In the genomic region with DNA sequence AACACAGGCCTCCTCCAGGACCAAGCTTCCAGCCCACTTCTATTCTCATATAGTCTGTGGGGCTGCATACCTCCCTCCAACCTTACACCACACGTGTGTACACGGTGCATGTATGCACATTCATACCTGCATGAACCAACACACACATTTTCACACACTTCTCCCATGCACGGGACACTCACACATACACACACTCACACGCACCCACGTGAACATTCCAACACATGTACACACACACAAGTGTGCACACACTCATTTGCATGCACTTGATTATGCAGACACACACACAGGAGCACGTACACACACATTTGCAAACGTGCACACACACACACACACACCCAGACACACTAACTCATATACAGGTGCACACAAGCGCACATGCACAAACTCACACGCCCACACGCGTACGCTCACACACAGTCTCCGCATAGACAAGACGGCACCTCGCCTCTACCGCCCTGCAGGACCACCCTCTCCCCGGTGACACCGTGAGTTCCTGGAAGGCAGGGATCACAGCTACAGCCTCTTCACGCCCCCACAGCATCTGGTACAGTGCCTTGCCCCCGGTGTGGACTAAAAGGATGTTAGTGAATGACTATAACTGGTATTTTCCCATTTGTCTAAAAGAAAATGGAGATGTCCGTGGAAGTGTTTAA, we compare ENCODE assay signal across 27 cellular contexts.
A peak's percentile ranks its signal among the peaks of the same experiment; 100 is the strongest.
DNase-seq lines count a peak whose midpoint lies in the region; ATAC-seq and TF ChIP-seq lines count a peak whose summit lies in the region.
"Had no signal": no experiment of that assay in that cellular context is flagged by ENCODE, and none has a peak within 500 bp of the region (broad histone marks: within the 10 kb centered on the region; RNA-seq: fewer than 3 reads in every experiment).

No MANE protein-coding gene starts in this region.

- H3K4me1 Mint-ChIP-seq in endodermal cell (peaks cover 8% of the 10 kb centered on the region), osteocyte (ENCODE audit: unreplicated experiment) (no peaks in the 10 kb centered on the region)
- H3K4me1 Mint-ChIP-seq in activated CD4-positive, alpha-beta T cell treated with anti-CD3 and anti-CD28 coated beads, Interleukin-2, amount 10 ng/mL, durations not matched to agents 7 days and 5 days = no peaks in the 10 kb centered on the region
- H3K4me1 Mint-ChIP-seq: B cell had no signal

- H3K4me1 ChIP-seq in SK-N-SH (ENCODE audit: control insufficient read depth in 1 of 2, insufficient read depth in 2 of 2, low read depth in 1 of 2, low read length in 1 of 2) (no peaks in the 10 kb centered on the region; a peak in 1 of 4 replicates), endodermal cell (ENCODE audit: control insufficient read depth, insufficient read depth, low read length) (no peaks in the 10 kb centered on the region), vagina (no peaks in the 10 kb centered on the region), adrenal gland (replicated peaks in 1 of 2) (no peaks in the 10 kb centered on the region)

- H3K36me3 Mint-ChIP-seq in endodermal cell (ENCODE audit: low read depth) = no peaks in the 10 kb centered on the region
- no peaks in the 10 kb centered on the region for H3K36me3 Mint-ChIP-seq in osteocyte (ENCODE audit: unreplicated experiment)
- H3K36me3 Mint-ChIP-seq in activated CD4-positive, alpha-beta T cell treated with anti-CD3 and anti-CD28 coated beads, Interleukin-2, amount 10 ng/mL, durations not matched to agents 7 days and 5 days (ENCODE audit: low read depth) = peaks cover 4% of the 10 kb centered on the region
- H3K36me3 Mint-ChIP-seq: CD8-positive, alpha-beta T cell had no signal

- H3K27ac Mint-ChIP-seq in endodermal cell = no peak overlapping the region
- no peak overlapping the region for H3K27ac Mint-ChIP-seq in osteocyte (ENCODE audit: unreplicated experiment)
- H3K27ac Mint-ChIP-seq in activated CD4-positive, alpha-beta T cell treated with anti-CD3 and anti-CD28 coated beads, Interleukin-2, amount 10 ng/mL, durations not matched to agents 7 days and 5 days = no peak overlapping the region
- H3K27ac Mint-ChIP-seq: B cell; CD8-positive, alpha-beta T cell had no signal

- POLR2A ChIA-PET in SK-N-SH (lab: Yijun Ruan, JAX) = no interaction called here
- POLR2A ChIA-PET in activated CD4-positive, alpha-beta T cell treated with anti-CD3 and anti-CD28 coated beads, Interleukin-2, amount 10 ng/mL, durations not matched to agents 7 days and 5 days (lab: Charles Lee) = no interaction called here

- no peak for TF ChIP-seq POLR2A in vagina (IDR thresholded peaks at IDR 0.05)
- TF ChIP-seq POLR2A in adrenal gland (IDR thresholded peaks at IDR 0.05) = no peak

- TF ChIP-seq CTCF in SK-N-SH (IDR thresholded peaks at IDR 0.05) (no peak), endodermal cell (conservative IDR thresholded peaks at IDR 0.05) (no peak), osteocyte (IDR thresholded peaks at IDR 0.05) (no peak), vagina (IDR thresholded peaks at IDR 0.05) (no peak), adrenal gland (IDR thresholded peaks at IDR 0.05) (no peak)

- H3K9me3 Mint-ChIP-seq in endodermal cell (peaks cover 9% of the 10 kb centered on the region), osteocyte (ENCODE audit: unreplicated experiment) (peaks cover 30% of the 10 kb centered on the region)
- peaks cover 30% of the 10 kb centered on the region for H3K9me3 Mint-ChIP-seq in activated CD4-positive, alpha-beta T cell treated with anti-CD3 and anti-CD28 coated beads, Interleukin-2, amount 10 ng/mL, durations not matched to agents 7 days and 5 days

- TF ChIP-seq EP300 in SK-N-SH (IDR thresholded peaks at IDR 0.05; ENCODE audit: borderline replicate concordance in 1 of 2, low read depth in 1 of 2, low read length in 1 of 2) = no peak

- H3K27me3 ChIP-seq in SK-N-SH (ENCODE audit: insufficient read depth) (no peaks in the 10 kb centered on the region), endodermal cell (ENCODE audit: control insufficient read depth, insufficient read depth, low read length, poor library complexity, severe bottlenecking) (no peaks in the 10 kb centered on the region), vagina (peaks cover 4% of the 10 kb centered on the region), adrenal gland (no peaks in the 10 kb centered on the region)

- no peak for ATAC-seq in SK-N-SH treated with all-trans-retinoic acid at 6 μM for 48 hours
- ATAC-seq: CD8-positive, alpha-beta T cell; HCT116; K562 had no signal

- H3K27me3 Mint-ChIP-seq in endodermal cell (ENCODE audit: insufficient read depth) (peaks cover 4% of the 10 kb centered on the region), osteocyte (ENCODE audit: unreplicated experiment) (no peaks in the 10 kb centered on the region)
- no peaks in the 10 kb centered on the region for H3K27me3 Mint-ChIP-seq in activated CD4-positive, alpha-beta T cell treated with anti-CD3 and anti-CD28 coated beads, Interleukin-2, amount 10 ng/mL, durations not matched to agents 7 days and 5 days
- H3K27me3 Mint-ChIP-seq: B cell had no signal

- H3K9me3 ChIP-seq in SK-N-SH = peaks cover 7% of the 10 kb centered on the region; the same call in 1 of the 2 replicates
- peaks cover 85% of the 10 kb centered on the region for H3K9me3 ChIP-seq in endodermal cell (ENCODE audit: control insufficient read depth, low read length)
- no peaks in the 10 kb centered on the region for H3K9me3 ChIP-seq in vagina
- H3K9me3 ChIP-seq in adrenal gland (replicated peaks in 1 of 3) = no peaks in the 10 kb centered on the region

- no peak overlapping the region for H3K27ac ChIP-seq in SK-N-SH (ENCODE audit: low read depth in 2 of 2, low read length in 1 of 2)
- no peak overlapping the region for H3K27ac ChIP-seq in endodermal cell (ENCODE audit: low read depth, low read length)
- no peak overlapping the region for H3K27ac ChIP-seq in vagina
- no peak overlapping the region for H3K27ac ChIP-seq in adrenal gland
- H3K27ac ChIP-seq: 22Rv1, C4-2B, RWPE1 had no signal

- DNase-seq in SK-N-SH (peak; percentile 11), endodermal cell (peak; percentile 19), osteocyte (ENCODE audit: extremely low spot score, unreplicated experiment) (peak; percentile 72), vagina (ENCODE audit: extremely low spot score in 2 of 2) (peak; percentile 71 to 77), adrenal gland (no peak), COLO668 (lab: John Stamatoyannopoulos, UW; ENCODE audit: unreplicated experiment) (no peak)
- no peak for DNase-seq in activated CD4-positive, alpha-beta T cell treated with anti-CD3 and anti-CD28 coated beads, Interleukin-2, amount 10 ng/mL, durations not matched to agents 7 days and 5 days
- DNase-seq: CD8-positive, alpha-beta T cell; DMS 273 treated with DMSO at 0.1 percent for 48 hours; GF-D8; GOT3; Kasumi-1; NCI-H1092 treated with DMSO at 0.1 percent for 48 hours; NCI-H1436; NCI-H187; NCI-H2081 treated with DMSO at 0.1 percent for 48 hours; NCI-H2171; NCI-H226; NCI-H510A; SHP77 treated with DMSO at 0.1 percent for 48 hours had no signal

- CTCF ChIA-PET in SK-N-SH (lab: Yijun Ruan, JAX) = no interaction called here
- CTCF ChIA-PET in activated CD4-positive, alpha-beta T cell treated with anti-CD3 and anti-CD28 coated beads, Interleukin-2, amount 10 ng/mL, durations not matched to agents 7 days and 5 days (lab: Charles Lee) = no interaction called here

- no peaks in the 10 kb centered on the region for H4K20me1 ChIP-seq in SK-N-SH (ENCODE audit: insufficient read depth)

- H3K4me3 ChIP-seq in SK-N-SH (ENCODE audit: low read depth in 2 of 2, low read length in 1 of 2) (no peak overlapping the region), endodermal cell (ENCODE audit: low read length) (no peak overlapping the region), vagina (no peak overlapping the region), adrenal gland (no peak overlapping the region)
- H3K4me3 ChIP-seq: K562 had no signal

- no peak overlapping the region for H2AFZ ChIP-seq in SK-N-SH (ENCODE audit: low read depth)

- H3K79me2 ChIP-seq in SK-N-SH (ENCODE audit: insufficient read depth) = no peaks in the 10 kb centered on the region

- intact Hi-C loops in vagina (cut with DNase I) (no loop called here), adrenal gland (cut with DNase I) (no loop called here)

- no peaks in the 10 kb centered on the region for H3F3A ChIP-seq in SK-N-SH (replicated peaks; ENCODE audit: insufficient read depth)

- no peak overlapping the region for H3K4me2 ChIP-seq in SK-N-SH

- H3K4me3 Mint-ChIP-seq in endodermal cell = no peak overlapping the region
- H3K4me3 Mint-ChIP-seq in osteocyte (ENCODE audit: unreplicated experiment) = no peak overlapping the region
- H3K4me3 Mint-ChIP-seq in activated CD4-positive, alpha-beta T cell treated with anti-CD3 and anti-CD28 coated beads, Interleukin-2, amount 10 ng/mL, durations not matched to agents 7 days and 5 days = no peak overlapping the region
- H3K4me3 Mint-ChIP-seq: B cell; CD8-positive, alpha-beta T cell had no signal

- TF ChIP-seq RAD21 in SK-N-SH (IDR thresholded peaks at IDR 0.05; ENCODE audit: low read length) = no peak

- no peak overlapping the region for H3K9ac ChIP-seq in SK-N-SH
- no peak overlapping the region for H3K9ac ChIP-seq in endodermal cell (ENCODE audit: extremely low read depth, low read length, poor library complexity, severe bottlenecking)

- WGBS in SK-N-SH (ENCODE audit: low lambda C conversion rate) = 54% methylated on average over 21 of the region's 21 CpGs
- WGBS in endodermal cell (ENCODE audit: insufficient coverage in 1 of 2, insufficient read length in 1 of 2), 2 experiments = 77 to 78% methylated on average over 12 to 21 of the region's 21 CpGs
- 80 to 86% (median 82%) methylated on average over 21 of the region's 21 CpGs for WGBS in adrenal gland, 4 donors

- H3K36me3 ChIP-seq in SK-N-SH (replicated peaks in 1 of 2; ENCODE audit: control insufficient read depth in 1 of 2, insufficient read depth in 2 of 2, low read length in 1 of 2) (no peaks in the 10 kb centered on the region), endodermal cell (ENCODE audit: control insufficient read depth, insufficient read depth, low read length) (no peaks in the 10 kb centered on the region), vagina (no peaks in the 10 kb centered on the region), adrenal gland (replicated peaks in 1 of 2) (no peaks in the 10 kb centered on the region)

- no peaks in the 10 kb centered on the region for H3K9me2 ChIP-seq in SK-N-SH

TF ChIP-seq in SK-N-SH, 30 proteins besides CTCF, POLR2A, EP300 and RAD21:
- TF ChIP-seq NFIC (IDR thresholded peaks at IDR 0.05; ENCODE audit: borderline replicate concordance) = no peak

Comparison
In these comparisons a context has a peak if more than half of its experiments do, and no peak if none do; other contexts are left out.
1. DNase-seq: peak in SK-N-SH (single experiment), endodermal cell (single experiment), osteocyte (single experiment) and vagina (2 of 2); none in adrenal gland (0 of 7), COLO668 (single experiment) and activated CD4-positive, alpha-beta T cell treated with anti-CD3 and anti-CD28 coated beads, Interleukin-2, amount 10 ng/mL, durations not matched to agents 7 days and 5 days (single experiment).